8 cellular contexts compared by ENCODE assay signal in genomic region chr17:81911969-81912368, GRCh38. TPM values are rescaled to one million over a fixed set of nuclear protein-coding genes. Genes with fewer than 3 reads are reported as not detected.
A peak's percentile ranks its signal among the peaks of the same experiment; 100 is the strongest.
DNase-seq lines count a peak whose midpoint lies in the region; ATAC-seq and TF ChIP-seq lines count a peak whose summit lies in the region.

No MANE protein-coding gene starts in this region.

- no peak overlapping the region for H3K27ac ChIP-seq in BLaER1
- H3K27ac ChIP-seq in KMS-11: no peak overlapping the region
- no peak overlapping the region for H3K27ac ChIP-seq in mammary epithelial cell (ENCODE audit: insufficient read depth, low read depth, low read length)
- no peak overlapping the region for H3K27ac ChIP-seq in neural cell (ENCODE audit: low read length)

- in situ Hi-C loops in mammary epithelial cell (cut with MboI; ENCODE audit: low sequenced_read_pairs in 2 of 2): no loop called here

- CTCF ChIA-PET in mammary epithelial cell (lab: Charles Lee; ENCODE audit: low non-redundant PET): no interaction called here

- TF ChIP-seq EP300 in neural cell (conservative IDR thresholded peaks at IDR 0.05; ENCODE audit: poor library complexity, severe bottlenecking): no peak

- no peaks in the 10 kb centered on the region for H3K27me3 ChIP-seq in BLaER1
- no peaks in the 10 kb centered on the region for H3K27me3 ChIP-seq in KMS-11 (ENCODE audit: insufficient read depth, low read depth)
- H3K27me3 ChIP-seq in mammary epithelial cell (ENCODE audit: insufficient read depth, low read length): no peaks in the 10 kb centered on the region
- no peaks in the 10 kb centered on the region for H3K27me3 ChIP-seq in neural cell (ENCODE audit: insufficient read depth, low read depth, low read length)

- H3K9ac ChIP-seq in BLaER1 (no peak overlapping the region), KMS-11 (no peak overlapping the region), mammary epithelial cell (ENCODE audit: insufficient read depth, low read length) (no peak overlapping the region), neural cell (ENCODE audit: low read length) (no peak overlapping the region)

- no peak overlapping the region for H3K4me3 ChIP-seq in BLaER1
- no peak overlapping the region for H3K4me3 ChIP-seq in KMS-11 (IDR thresholded peaks at IDR 0.05; ENCODE audit: insufficient read depth, low read depth, low read length)
- no peak overlapping the region for H3K4me3 ChIP-seq in mammary epithelial cell (replicated peaks in 1 of 3; ENCODE audit: insufficient read depth in 1 of 3, low read depth in 2 of 3, low read length in 3 of 3)
- H3K4me3 ChIP-seq in neural cell (ENCODE audit: low read length): peak overlapping the region; percentile 35

- no peaks in the 10 kb centered on the region for H3K9me2 ChIP-seq in neural cell (ENCODE audit: insufficient read depth, low read length)

- no peak for TF ChIP-seq RAD21 in neural cell (conservative IDR thresholded peaks at IDR 0.05)

- H3K4me2 ChIP-seq in BLaER1 (peak overlapping the region; percentile 69), KMS-11 (peak overlapping the region; percentile 3; the same call in 1 of the 2 replicates), mammary epithelial cell (ENCODE audit: insufficient read depth, low read depth, low read length) (peak overlapping the region; percentile 41), neural cell (ENCODE audit: low read length) (no peak overlapping the region)

- H3K4me1 ChIP-seq in BLaER1: peaks cover 49% of the 10 kb centered on the region
- H3K4me1 ChIP-seq in KMS-11 (ENCODE audit: low read depth, poor library complexity, severe bottlenecking): peaks cover 27% of the 10 kb centered on the region
- peaks cover 18% of the 10 kb centered on the region for H3K4me1 ChIP-seq in mammary epithelial cell (ENCODE audit: insufficient read depth, low read length)

- BruUV-seq in mammary epithelial cell (replicated peaks; lab: Mats Ljungman, UMichigan): TSS peak; percentile 40

- intact Hi-C loops in mammary epithelial cell (cut with micrococcal nuclease): no loop called here

- ATAC-seq in GM18517 (IDR thresholded peaks at IDR 0.05; ENCODE audit: unreplicated experiment) (no peak), GM18868 (IDR thresholded peaks at IDR 0.05; ENCODE audit: unreplicated experiment) (no peak)

- WGBS in mammary epithelial cell (ENCODE audit: low coverage, missing lambda C conversion rate): 66% methylated on average over 15 of the region's 19 CpGs

- H4K20me1 ChIP-seq in BLaER1 (peaks cover 83% of the 10 kb centered on the region), KMS-11 (ENCODE audit: insufficient read depth) (0 out of 2 replicates have a peak, but pooled peaks cover 5% of the 10 kb centered on the region), mammary epithelial cell (ENCODE audit: insufficient read depth, low read length) (no peaks in the 10 kb centered on the region), neural cell (ENCODE audit: insufficient read depth) (no peaks in the 10 kb centered on the region)

- H3K9me3 ChIP-seq in BLaER1 (no peaks in the 10 kb centered on the region), mammary epithelial cell (replicated peaks; ENCODE audit: insufficient read depth, low read length) (no peaks in the 10 kb centered on the region), neural cell (ENCODE audit: low read length) (no peaks in the 10 kb centered on the region)

- DNase-seq in mammary epithelial cell (no peak), NCI-H2029 (lab: John Stamatoyannopoulos, UW) (no peak)
- no peak for DNase-seq in activated CD8-positive, alpha-beta memory T cell treated with anti-CD3 and anti-CD28 coated beads for 24 hours

- peaks cover 20% of the 10 kb centered on the region for H3K79me2 ChIP-seq in KMS-11 (ENCODE audit: insufficient read depth, low read depth)
- H3K79me2 ChIP-seq in mammary epithelial cell (ENCODE audit: insufficient read depth, low read length): peaks cover 51% of the 10 kb centered on the region
- peaks cover 4% of the 10 kb centered on the region for H3K79me2 ChIP-seq in neural cell (replicated peaks; ENCODE audit: insufficient read depth, low read length)

- H3F3A ChIP-seq in neural cell (ENCODE audit: insufficient read depth, low read length, poor library complexity, severe bottlenecking): no peaks in the 10 kb centered on the region

- H3K36me3 ChIP-seq in BLaER1 (peaks cover 74% of the 10 kb centered on the region), KMS-11 (ENCODE audit: insufficient read depth) (peaks cover 24% of the 10 kb centered on the region; the same call in 1 of the 2 replicates), mammary epithelial cell (ENCODE audit: insufficient read depth, low read length) (peaks cover 12% of the 10 kb centered on the region), neural cell (ENCODE audit: insufficient read depth, low read length) (no peaks in the 10 kb centered on the region)

- dilution Hi-C loops in mammary epithelial cell (cut with HindIII; ENCODE audit: low sequenced_read_pairs): loop anchor here (5.0 to 10.0 kb wide), 9 partner anchors 40 to 397 kb away; partner anchors contain the start of gene ACTG1

- H2AFZ ChIP-seq in KMS-11 (ENCODE audit: low read depth) (no peak overlapping the region), mammary epithelial cell (ENCODE audit: low read depth, low read length) (no peak overlapping the region), neural cell (ENCODE audit: low read depth, low read length) (no peak overlapping the region)

- TF ChIP-seq CTCF in KMS-11 (conservative IDR thresholded peaks at IDR 0.05; ENCODE audit: low read depth, low read length) (no peak), mammary epithelial cell (conservative IDR thresholded peaks at IDR 0.05 in 1 of 2, IDR thresholded peaks at IDR 0.05 in 1 of 2; ENCODE audit: extremely low read depth in 1 of 2, insufficient read depth in 1 of 2, low read depth in 1 of 2, low read length in 2 of 2) (no peak), neural cell (IDR thresholded peaks at IDR 0.05; ENCODE audit: poor library complexity, severe bottlenecking) (no peak)

TF ChIP-seq in neural cell, 6 proteins besides CTCF, POLR2A, EP300 and RAD21:
- TF ChIP-seq SMC3 (conservative IDR thresholded peaks at IDR 0.05; ENCODE audit: poor library complexity): no peak
- TF ChIP-seq EZH2 (IDR thresholded peaks at IDR 0.05; ENCODE audit: borderline replicate concordance, insufficient read depth, low read length, poor library complexity, severe bottlenecking): no peak
- TF ChIP-seq REST (IDR thresholded peaks at IDR 0.05; ENCODE audit: borderline replicate concordance): no peak
- no peak for TF ChIP-seq MXI1 (conservative IDR thresholded peaks at IDR 0.05; ENCODE audit: poor library complexity, severe bottlenecking)
- TF ChIP-seq POLR2AphosphoS5 (IDR thresholded peaks at IDR 0.05): no peak
- TF ChIP-seq TAF1 (IDR thresholded peaks at IDR 0.05; ENCODE audit: low read depth): no peak

RNA-seq across cellular contexts. Expression of gene PCYT2, which starts 0.8 kb away (rescaled TPM):
- total RNA-seq in mammary epithelial cell: 10 to 100 TPM; 23.5 to 48.7 TPM
- polyA plus RNA-seq in mammary epithelial cell: 51.6 TPM
- 33.7 TPM for polyA minus RNA-seq in mammary epithelial cell
- polyA plus RNA-seq in neural cell: 28.9 and 35.3 TPM in 2 replicates
- polyA minus RNA-seq in neural cell: 22.8 and 28.7 TPM in 2 replicates

RNA-seq across cellular contexts. Expression of gene SIRT7, which starts 6.0 kb away (rescaled TPM):
- total RNA-seq in mammary epithelial cell: 10 to 100 TPM; 15.5 to 28.1 TPM
- polyA plus RNA-seq in mammary epithelial cell: 7.2 TPM
- polyA minus RNA-seq in mammary epithelial cell: 12.6 TPM
- polyA plus RNA-seq in neural cell: 44.5 and 54.4 TPM in 2 replicates
- polyA minus RNA-seq in neural cell: 11.9 and 16.6 TPM in 2 replicates

RNA-seq across cellular contexts. Expression of gene NPB, which starts 9.9 kb away (rescaled TPM):
- total RNA-seq in mammary epithelial cell: not detected
- polyA plus RNA-seq in mammary epithelial cell: 0.06 TPM
- not detected for polyA minus RNA-seq in mammary epithelial cell
- polyA plus RNA-seq in neural cell: 1.3 and 1.7 TPM in 2 replicates
- 2.5 and 4.4 TPM in 2 replicates for polyA minus RNA-seq in neural cell

RNA-seq across cellular contexts. Expression of gene MAFG, which starts 15.6 kb away (rescaled TPM):
- 10 to 100 TPM; 19.8 to 27.9 TPM for total RNA-seq in mammary epithelial cell
- polyA plus RNA-seq in mammary epithelial cell (11.5 TPM), neural cell (11.8 and 12.4 TPM in 2 replicates)
- polyA minus RNA-seq in mammary epithelial cell (11.3 TPM), neural cell (13.5 and 14.4 TPM in 2 replicates)

RNA-seq across cellular contexts. Expression of gene ANAPC11, which starts 20.4 kb away (rescaled TPM):
- total RNA-seq in mammary epithelial cell: 100 to 1,000 TPM in 1 of 2 donors, 10 to 100 TPM in 1; 65.3 to 112 TPM
- polyA plus RNA-seq in mammary epithelial cell (285 TPM), neural cell (371 and 389 TPM in 2 replicates)
- polyA minus RNA-seq in mammary epithelial cell (68.5 TPM), neural cell (66.0 and 75.2 TPM in 2 replicates)
